ENCODE assay signal across 14 cellular contexts in the genomic region with DNA sequence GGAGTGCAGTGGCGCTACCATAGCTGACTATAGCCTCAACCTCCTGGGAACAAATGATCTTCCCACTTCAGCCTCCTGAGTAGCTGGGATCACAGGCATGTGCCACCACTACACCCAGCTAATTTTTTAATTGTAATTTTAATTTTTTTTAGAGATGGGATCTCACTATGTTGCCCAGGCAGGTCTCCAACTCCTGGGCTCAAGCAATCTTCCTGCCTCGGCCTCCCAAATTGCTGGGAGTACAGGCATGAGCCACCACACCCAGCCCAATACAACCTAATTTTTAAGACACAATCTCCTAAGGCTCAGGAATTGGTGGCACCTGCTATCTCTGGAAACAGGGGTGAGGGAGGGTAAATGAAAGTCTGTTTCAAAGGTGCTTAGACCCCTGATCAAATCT. TPM values are rescaled to one million over a fixed set of nuclear protein-coding genes. Genes with fewer than 3 reads are reported as not detected.
DNase-seq lines count a peak whose midpoint lies in the region; ATAC-seq and TF ChIP-seq lines count a peak whose summit lies in the region.
"Had no signal": no experiment of that assay in that cellular context is flagged by ENCODE, and none has a peak within 500 bp of the region (broad histone marks: within the 10 kb centered on the region; RNA-seq: fewer than 3 reads in every experiment).

No MANE protein-coding gene starts in this region.

- TF ChIP-seq CTCF in endodermal cell (conservative IDR thresholded peaks at IDR 0.05) (no peak), type B pancreatic cell (conservative IDR thresholded peaks at IDR 0.05) (no peak)

- no peaks in the 10 kb centered on the region for H3K9me3 ChIP-seq in T-helper 17 cell (ENCODE audit: control insufficient read depth, low read length, poor library complexity, severe bottlenecking)
- peaks cover 14% of the 10 kb centered on the region for H3K9me3 ChIP-seq in endodermal cell (ENCODE audit: control insufficient read depth, low read length)
- H3K9me3 ChIP-seq: heart right ventricle, upper lobe of right lung had no signal

- H3K36me3 ChIP-seq in endodermal cell (ENCODE audit: control insufficient read depth, insufficient read depth, low read length) = peaks cover 83% of the 10 kb centered on the region

- WGBS in endodermal cell (ENCODE audit: insufficient coverage in 1 of 2, insufficient read length in 1 of 2), 2 experiments = 60 to 100% methylated on average over 1 to 2 of the region's 2 CpGs

- H3K4me3 ChIP-seq in endodermal cell (ENCODE audit: low read length) = peak overlapping the region; percentile 58
- H3K4me3 ChIP-seq: heart right ventricle, upper lobe of right lung had no signal

- no peak overlapping the region for H3K9ac ChIP-seq in endodermal cell (ENCODE audit: extremely low read depth, low read length, poor library complexity, severe bottlenecking)

- H3K4me3 Mint-ChIP-seq in stimulated activated naive CD8-positive, alpha-beta T cell treated with anti-CD3 and anti-CD28 coated beads, Interleukin-15, Interleukin-2, amounts not matched to agents 100 ng/mL and 50 ng/mL, for 24 hours = peak overlapping the region; percentile 99
- H3K4me3 Mint-ChIP-seq in T-helper 17 cell = peak overlapping the region; percentile 97
- peak overlapping the region; percentile 42 for H3K4me3 Mint-ChIP-seq in endodermal cell
- peak overlapping the region; percentile 76 for H3K4me3 Mint-ChIP-seq in type B pancreatic cell

- DNase-seq in stimulated activated naive CD8-positive, alpha-beta T cell treated with anti-CD3 and anti-CD28 coated beads, Interleukin-15, Interleukin-2, amounts not matched to agents 100 U/mL and 50 U/mL, for 24 hours = no peak
- no peak for DNase-seq in T-helper 17 cell
- no peak for DNase-seq in endodermal cell
- no peak for DNase-seq in type B pancreatic cell (ENCODE audit: extremely low spot score, unreplicated experiment)
- no peak for DNase-seq in left cardiac atrium
- no peak for DNase-seq in DMS 273 treated with DMSO at 0.1 percent for 48 hours (lab: John Stamatoyannopoulos, UW)
- DNase-seq: heart right ventricle, NCI-H1417, NCI-H446, retina, SW 1271, upper lobe of right lung had no signal

- H3K27ac ChIP-seq in endodermal cell (ENCODE audit: low read depth, low read length) = no peak overlapping the region
- H3K27ac ChIP-seq: heart right ventricle, upper lobe of right lung had no signal

- peaks cover 89% of the 10 kb centered on the region for H3K36me3 Mint-ChIP-seq in stimulated activated naive CD8-positive, alpha-beta T cell treated with anti-CD3 and anti-CD28 coated beads, Interleukin-15, Interleukin-2, amounts not matched to agents 100 ng/mL and 50 ng/mL, for 24 hours (ENCODE audit: low read depth)
- H3K36me3 Mint-ChIP-seq in T-helper 17 cell (ENCODE audit: low read depth) (peaks cover 21% of the 10 kb centered on the region), endodermal cell (ENCODE audit: low read depth) (peaks cover 65% of the 10 kb centered on the region), type B pancreatic cell (peaks cover 53% of the 10 kb centered on the region)

- no peaks in the 10 kb centered on the region for H3K4me1 ChIP-seq in endodermal cell (ENCODE audit: control insufficient read depth, insufficient read depth, low read length)

- H3K9me3 Mint-ChIP-seq in stimulated activated naive CD8-positive, alpha-beta T cell treated with anti-CD3 and anti-CD28 coated beads, Interleukin-15, Interleukin-2, amounts not matched to agents 100 ng/mL and 50 ng/mL, for 24 hours = no peaks in the 10 kb centered on the region
- H3K9me3 Mint-ChIP-seq in endodermal cell (no peaks in the 10 kb centered on the region), type B pancreatic cell (no peaks in the 10 kb centered on the region)

- H3K27me3 Mint-ChIP-seq in stimulated activated naive CD8-positive, alpha-beta T cell treated with anti-CD3 and anti-CD28 coated beads, Interleukin-15, Interleukin-2, amounts not matched to agents 100 ng/mL and 50 ng/mL, for 24 hours = no peaks in the 10 kb centered on the region
- H3K27me3 Mint-ChIP-seq in T-helper 17 cell = no peaks in the 10 kb centered on the region
- no peaks in the 10 kb centered on the region for H3K27me3 Mint-ChIP-seq in endodermal cell (ENCODE audit: insufficient read depth)
- no peaks in the 10 kb centered on the region for H3K27me3 Mint-ChIP-seq in type B pancreatic cell

- intact Hi-C loops in left cardiac atrium (cut with DNase I) = no loop called here

- ATAC-seq in stimulated activated naive CD8-positive, alpha-beta T cell treated with anti-CD3 and anti-CD28 coated beads, Interleukin-15, Interleukin-2, amounts not matched to agents 100 U/mL and 50 U/mL, for 24 hours = no peak
- ATAC-seq in T-helper 17 cell = no peak
- ATAC-seq in left cardiac atrium = no peak
- ATAC-seq in GM19455 (IDR thresholded peaks at IDR 0.05; ENCODE audit: unreplicated experiment) = no peak
- ATAC-seq: heart right ventricle, upper lobe of right lung had no signal

- no peaks in the 10 kb centered on the region for H3K27me3 ChIP-seq in endodermal cell (ENCODE audit: control insufficient read depth, insufficient read depth, low read length, poor library complexity, severe bottlenecking)
- H3K27me3 ChIP-seq: heart right ventricle, upper lobe of right lung had no signal

- peaks cover 89% of the 10 kb centered on the region for H3K4me1 Mint-ChIP-seq in stimulated activated naive CD8-positive, alpha-beta T cell treated with anti-CD3 and anti-CD28 coated beads, Interleukin-15, Interleukin-2, amounts not matched to agents 100 ng/mL and 50 ng/mL, for 24 hours (ENCODE audit: low read depth)
- H3K4me1 Mint-ChIP-seq in T-helper 17 cell (peaks cover 72% of the 10 kb centered on the region), endodermal cell (peaks cover 39% of the 10 kb centered on the region), type B pancreatic cell (ENCODE audit: unreplicated experiment) (peaks cover 37% of the 10 kb centered on the region)

- peak overlapping the region; percentile 85 for H3K27ac Mint-ChIP-seq in stimulated activated naive CD8-positive, alpha-beta T cell treated with anti-CD3 and anti-CD28 coated beads, Interleukin-15, Interleukin-2, amounts not matched to agents 100 ng/mL and 50 ng/mL, for 24 hours
- peak overlapping the region; percentile 99 for H3K27ac Mint-ChIP-seq in T-helper 17 cell
- H3K27ac Mint-ChIP-seq in endodermal cell = peak overlapping the region; percentile 92
- peak overlapping the region; percentile 53 for H3K27ac Mint-ChIP-seq in type B pancreatic cell

RNA-seq across cellular contexts. Expression of a gene that starts 5.8 kb away (rescaled TPM):
- total RNA-seq in T-helper 17 cell (10 to 100 TPM; 14.3 to 15.3 TPM), endodermal cell (1 to 10 TPM; 9.2 to 9.8 TPM), type B pancreatic cell (ENCODE audit: low replicate concordance) (7.7 and 10.6 TPM in 2 replicates), left cardiac atrium (1 to 10 TPM; 3.3 to 3.9 TPM)
- polyA plus RNA-seq in endodermal cell (2013, experiment 1 of 2) = 8.4 TPM
- polyA plus RNA-seq in endodermal cell (2013, experiment 2 of 2) = 7.1 TPM

RNA-seq across cellular contexts. Expression of a gene that starts 21.6 kb away (rescaled TPM):
- 100 to 1,000 TPM; 136 TPM for total RNA-seq in T-helper 17 cell
- total RNA-seq in endodermal cell = 10 to 100 TPM; 10.4 to 22.8 TPM
- polyA plus RNA-seq in endodermal cell (2013, experiment 1 of 2) = 83.8 TPM
- polyA plus RNA-seq in endodermal cell (2013, experiment 2 of 2) = 66.8 TPM
- 27.7 and 49.7 TPM in 2 replicates for total RNA-seq in type B pancreatic cell (ENCODE audit: low replicate concordance)
- 1 to 10 TPM; 9.8 to 9.9 TPM for total RNA-seq in left cardiac atrium

RNA-seq across cellular contexts. Expression of a gene that starts 36.7 kb away (rescaled TPM):
- 10 to 100 TPM; 22.9 to 49.5 TPM for total RNA-seq in T-helper 17 cell
- total RNA-seq in endodermal cell = 10 to 100 TPM; 11.1 to 12.0 TPM
- polyA plus RNA-seq in endodermal cell (2013, experiment 1 of 2) = 9.3 TPM
- polyA plus RNA-seq in endodermal cell (2013, experiment 2 of 2) = 6.9 TPM
- 13.7 and 23.5 TPM in 2 replicates for total RNA-seq in type B pancreatic cell (ENCODE audit: low replicate concordance)
- total RNA-seq in left cardiac atrium = 1 to 10 TPM; 4.8 to 5.7 TPM

RNA-seq across cellular contexts. Expression of a gene that starts 36.8 kb away (rescaled TPM):
- total RNA-seq in T-helper 17 cell = 1 to 10 TPM in 1 of 2 donors, under 1 TPM in 1; 0.83 to 1.6 TPM
- 1 to 10 TPM; 2.2 to 2.9 TPM for total RNA-seq in endodermal cell
- 3.6 TPM for polyA plus RNA-seq in endodermal cell (2013, experiment 1 of 2)
- polyA plus RNA-seq in endodermal cell (2013, experiment 2 of 2) = 5.3 TPM
- total RNA-seq in type B pancreatic cell (ENCODE audit: low replicate concordance) = 3.4 and 6.1 TPM in 2 replicates
- total RNA-seq in left cardiac atrium = 1 to 10 TPM; 3.0 to 3.5 TPM

Comparison
In these comparisons a context has a peak if more than half of its experiments do, and no peak if none do; other contexts are left out.
1. H3K4me3 Mint-ChIP-seq: peak in every context shown above with its lines; median percentile 99 in stimulated activated naive CD8-positive, alpha-beta T cell treated with anti-CD3 and anti-CD28 coated beads, Interleukin-15, Interleukin-2, amounts not matched to agents 100 ng/mL and 50 ng/mL, for 24 hours; 97 in T-helper 17 cell; 76 in type B pancreatic cell; 42 in endodermal cell.